ENCODE assay signal across 4 cellular contexts in the genomic region with DNA sequence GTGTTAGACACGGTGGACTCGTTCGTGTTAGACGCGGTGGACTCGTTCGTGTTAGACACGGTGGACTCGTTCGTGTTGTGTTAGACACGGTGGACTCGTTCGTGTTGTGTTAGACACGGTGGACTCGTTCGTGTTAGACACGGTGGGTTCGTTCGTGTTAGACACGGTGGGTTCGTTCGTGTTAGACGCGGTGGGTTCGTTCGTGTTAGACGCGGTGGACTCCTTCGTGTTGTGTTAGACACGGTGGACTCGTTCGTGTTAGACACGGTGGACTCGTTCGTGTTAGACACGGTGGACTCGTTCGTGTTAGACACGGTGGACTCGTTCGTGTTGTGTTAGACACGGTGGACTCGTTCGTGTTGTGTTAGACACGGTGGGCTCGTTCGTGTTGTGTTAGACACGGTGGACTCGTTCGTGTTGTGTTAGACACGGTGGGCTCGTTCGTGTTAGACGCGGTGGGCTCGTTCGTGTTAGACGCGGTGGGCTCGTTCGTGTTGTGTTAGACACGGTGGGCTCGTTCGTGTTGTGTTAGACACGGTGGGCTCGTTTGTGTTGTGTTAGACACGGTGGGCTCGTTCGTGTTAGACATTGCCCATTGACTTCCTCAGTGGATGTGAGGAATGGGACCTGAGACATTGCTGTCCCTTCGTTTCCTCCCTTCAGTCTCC. TPM values are rescaled to one million over a fixed set of nuclear protein-coding genes. Genes with fewer than 3 reads are reported as not detected.
"Had no signal": no experiment of that assay in that cellular context is flagged by ENCODE, and none has a peak within 500 bp of the region (broad histone marks: within the 10 kb centered on the region; RNA-seq: fewer than 3 reads in every experiment).

No MANE protein-coding gene starts in this region.

RNA-seq across cellular contexts. Expression of gene GP6, which starts 5.0 kb away (rescaled TPM):
- total RNA-seq: GM23248, H4, H7, IMR-90 had no signal
- polyA plus RNA-seq: GM23248 had no signal
